In the genomic region with DNA sequence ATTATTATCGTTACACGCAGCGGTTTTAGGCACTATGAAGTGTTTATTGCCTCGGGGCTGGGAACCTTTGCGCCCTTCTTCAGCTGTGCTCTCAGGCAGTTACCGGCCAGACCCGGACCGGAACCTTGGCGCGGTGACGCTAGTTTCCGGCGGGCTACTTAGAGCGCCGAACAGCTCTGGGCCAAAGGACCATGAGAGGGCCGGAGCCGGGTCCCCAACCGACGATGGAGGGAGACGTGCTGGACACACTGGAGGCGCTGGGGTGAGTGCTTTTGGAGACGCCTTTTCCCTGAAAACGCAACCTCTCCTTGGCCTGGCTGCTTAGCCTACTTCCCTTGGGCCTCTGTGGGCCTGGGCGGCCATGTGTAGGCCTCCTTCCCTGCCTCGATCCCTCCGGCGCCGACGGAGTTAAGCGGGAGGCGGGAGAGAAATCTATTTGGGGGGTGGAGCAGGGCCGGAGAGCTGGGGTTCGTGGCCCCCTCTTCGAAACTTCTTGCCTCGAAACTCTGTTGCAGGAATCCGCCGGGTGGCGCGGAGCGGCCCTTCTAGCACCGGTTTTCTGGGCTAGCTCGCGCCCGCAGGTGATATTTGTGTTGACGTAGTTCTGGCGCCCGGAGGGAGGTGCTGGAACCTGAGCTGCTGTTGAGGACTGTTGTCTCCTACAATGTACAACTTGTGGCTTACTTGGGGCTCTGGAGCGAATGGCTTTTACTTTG, we compare ENCODE assay signal across 8 cellular contexts. TPM values are rescaled to one million over a fixed set of nuclear protein-coding genes. Genes with fewer than 3 reads are reported as not detected.
DNase-seq lines count a peak whose midpoint lies in the region; ATAC-seq and TF ChIP-seq lines count a peak whose summit lies in the region.

A gene (plus strand): TSS at position 157 of the 716 bp plus-strand sequence. CDS start 35 bp downstream, at position 192.

- H3K9me3 ChIP-seq in thoracic aorta, result no peaks in the 10 kb centered on the region

- POLR2A ChIA-PET in GM10248 (lab: Yijun Ruan, JAX), result interaction anchor here (0.5 to 0.6 kb wide), 2 partner anchors 178 to 237 kb away, joined by 3 to 6 read pairs; no protein-coding TSS in a partner anchor

- no peaks in the 10 kb centered on the region for H3K27me3 ChIP-seq in thoracic aorta (replicated peaks; ENCODE audit: insufficient read depth)

- peak within 1 kb of the TSS; percentile 83 to 92 for H3K27ac ChIP-seq in thoracic aorta

- H3K27ac Mint-ChIP-seq in activated naive CD8-positive, alpha-beta T cell, result peak within 1 kb of the TSS; percentile 95
- H3K27ac Mint-ChIP-seq in glutamatergic neuron (ENCODE audit: unreplicated experiment) (peak within 1 kb of the TSS; percentile 96), osteocyte (ENCODE audit: unreplicated experiment) (peak within 1 kb of the TSS; percentile 98)

- no peaks in the 10 kb centered on the region for H3K9me3 Mint-ChIP-seq in activated naive CD8-positive, alpha-beta T cell (ENCODE audit: low read depth)
- H3K9me3 Mint-ChIP-seq in glutamatergic neuron (ENCODE audit: unreplicated experiment) (peaks cover 2% of the 10 kb centered on the region), osteocyte (ENCODE audit: unreplicated experiment) (no peaks in the 10 kb centered on the region)

- TF ChIP-seq CTCF in GM10248 (IDR thresholded peaks at IDR 0.05; ENCODE audit: control extremely low read depth, extremely low read depth, low read depth, missing control alignments) (no peak), HFF-Myc (IDR thresholded peaks at IDR 0.05; ENCODE audit: low read depth, low read length, missing control alignments) (no peak), glutamatergic neuron (IDR thresholded peaks at IDR 0.05; ENCODE audit: partially characterized antibody, unreplicated experiment) (no peak), osteocyte (IDR thresholded peaks at IDR 0.05) (peak; percentile 5), thoracic aorta (IDR thresholded peaks at IDR 0.05) (no peak)

- H3K4me1 Mint-ChIP-seq in activated naive CD8-positive, alpha-beta T cell (ENCODE audit: low read depth), result peaks cover 37% of the 10 kb centered on the region
- H3K4me1 Mint-ChIP-seq in glutamatergic neuron (ENCODE audit: low read depth, unreplicated experiment) (peaks cover 3% of the 10 kb centered on the region), osteocyte (ENCODE audit: unreplicated experiment) (peaks cover 8% of the 10 kb centered on the region)

- peak; percentile 86 for ATAC-seq in thoracic aorta (ENCODE audit: insufficient number of reproducible peaks, low FRiP score, low read depth)

- no peaks in the 10 kb centered on the region for H3K36me3 Mint-ChIP-seq in activated naive CD8-positive, alpha-beta T cell
- H3K36me3 Mint-ChIP-seq in glutamatergic neuron (ENCODE audit: unreplicated experiment) (no peaks in the 10 kb centered on the region), osteocyte (ENCODE audit: unreplicated experiment) (no peaks in the 10 kb centered on the region)

- H3K4me1 ChIP-seq in thoracic aorta (ENCODE audit: control insufficient read depth in 1 of 2, low read depth in 2 of 2), result peaks cover 15 to 24% of the 10 kb centered on the region in 2 donors

- H3K27me3 Mint-ChIP-seq in activated naive CD8-positive, alpha-beta T cell, result no peaks in the 10 kb centered on the region
- peaks cover 4% of the 10 kb centered on the region for H3K27me3 Mint-ChIP-seq in glutamatergic neuron (ENCODE audit: unreplicated experiment)
- peaks cover 29% of the 10 kb centered on the region for H3K27me3 Mint-ChIP-seq in osteocyte (ENCODE audit: unreplicated experiment)

- peak within 1 kb of the TSS; percentile 98 for H3K4me3 Mint-ChIP-seq in activated naive CD8-positive, alpha-beta T cell
- peak within 1 kb of the TSS; percentile 96 for H3K4me3 Mint-ChIP-seq in glutamatergic neuron (ENCODE audit: unreplicated experiment)
- H3K4me3 Mint-ChIP-seq in osteocyte (ENCODE audit: unreplicated experiment), result peak within 1 kb of the TSS; percentile 98

- CTCF ChIA-PET in GM10248 (lab: Yijun Ruan, JAX), result interaction anchor here (0.7 to 3.9 kb wide), 15 partner anchors 9 to 1303 kb away, joined by 3 to 59 read pairs (median 7); a partner anchor contains a TSS

- H3K4me3 ChIP-seq in HFF-Myc (replicated peaks; ENCODE audit: low read depth, low read length) (peak within 1 kb of the TSS; percentile 96), thoracic aorta (peak within 1 kb of the TSS; percentile 86)

- no peaks in the 10 kb centered on the region for H3K36me3 ChIP-seq in thoracic aorta

- peak; percentile 84 for DNase-seq in GM10248 (ENCODE audit: extremely low spot score)
- peak; percentile 66 for DNase-seq in HFF-Myc (ENCODE audit: extremely low read depth, low read depth)
- DNase-seq in NAMALWA (ENCODE audit: low spot score), result peak; percentile 89
- DNase-seq in SKM-1 treated with dmso at 0.1 percent for 144 hours (lab: John Stamatoyannopoulos, UW; ENCODE audit: unreplicated experiment), result peak; percentile 72
- DNase-seq in glutamatergic neuron, result peak; percentile 96
- peak; percentile 95 for DNase-seq in osteocyte (ENCODE audit: extremely low spot score, unreplicated experiment)
- peak; percentile 55 for DNase-seq in thoracic aorta (ENCODE audit: low spot score)

RNA-seq across cellular contexts. Expression of the gene that starts here (rescaled TPM):
- total RNA-seq in glutamatergic neuron (ENCODE audit: unreplicated experiment), result 19.9 TPM
- total RNA-seq in osteocyte, result 19.3 and 22.4 TPM in 2 replicates
- total RNA-seq in thoracic aorta, result 10 to 100 TPM in 1 of 2 donors, 1 to 10 TPM in 1; 8.0 to 14.0 TPM

Comparison
In these comparisons a context has a peak if more than half of its experiments do, and no peak if none do; other contexts are left out.
1. Peak in every context shown above with its lines: DNase-seq, ATAC-seq, H3K4me3 ChIP-seq and H3K27ac ChIP-seq.